ENCODE assay signal across 15 cellular contexts in the genomic region with DNA sequence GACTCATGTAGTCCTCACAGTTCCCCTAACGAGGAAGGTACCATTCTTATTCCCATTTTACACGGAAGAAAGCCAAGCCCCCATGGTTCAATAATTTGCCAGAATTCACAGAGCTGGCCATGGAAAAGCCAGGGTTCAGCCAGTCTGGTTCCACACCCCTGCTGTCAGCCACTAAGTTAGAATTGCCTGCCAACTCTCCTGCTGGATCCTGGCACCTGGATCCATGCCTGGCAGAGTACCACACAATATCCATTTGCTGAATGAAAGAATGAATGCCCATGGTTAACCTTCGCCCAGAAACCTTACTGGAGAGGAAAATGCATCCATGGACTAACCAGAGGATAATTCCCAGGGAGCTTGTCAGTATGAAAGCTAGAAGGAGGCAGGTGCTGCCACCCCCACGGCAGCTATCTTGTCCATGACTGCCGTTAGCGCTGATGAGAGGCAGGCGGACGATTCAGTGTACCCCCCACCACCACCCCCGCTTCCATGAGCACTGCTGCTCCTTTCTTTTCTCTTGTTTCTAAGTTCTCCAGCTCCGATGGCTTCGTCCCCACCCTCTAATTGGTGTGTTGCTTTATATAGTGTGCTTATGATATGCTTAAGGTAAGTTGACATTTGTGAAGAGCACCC.
DNase-seq lines count a peak whose midpoint lies in the region; ATAC-seq and TF ChIP-seq lines count a peak whose summit lies in the region.
"Had no signal": no experiment of that assay in that cellular context is flagged by ENCODE, and none has a peak within 500 bp of the region (broad histone marks: within the 10 kb centered on the region; RNA-seq: fewer than 3 reads in every experiment).

No MANE protein-coding gene starts in this region.

- no peak overlapping the region for H3K9ac ChIP-seq in IMR-90 (ENCODE audit: low read depth, low read length)

- peaks cover 56% of the 10 kb centered on the region for H3K27me3 ChIP-seq in IMR-90 (ENCODE audit: control insufficient read depth, insufficient read depth, low read length)
- peaks cover 13% of the 10 kb centered on the region for H3K27me3 ChIP-seq in foreskin keratinocyte
- peaks cover 6% of the 10 kb centered on the region for H3K27me3 ChIP-seq in CD4-positive, alpha-beta T cell (ENCODE audit: control insufficient read depth, insufficient read depth, low read length)

- WGBS in IMR-90 (ENCODE audit: extremely low coverage in 2 of 2, insufficient read length in 1 of 2), 2 experiments = 70% methylated on average over 2 of the region's 11 CpGs; no CpG with 5 or more reads in 1 of the 2 experiments

- TF ChIP-seq CTCF in IMR-90 (conservative IDR thresholded peaks at IDR 0.05; ENCODE audit: low read depth, low read length) = no peak
- no peak for TF ChIP-seq CTCF in foreskin keratinocyte (conservative IDR thresholded peaks at IDR 0.05)
- no peak for TF ChIP-seq CTCF in CD4-positive, alpha-beta T cell (IDR thresholded peaks at IDR 0.05)

- no peak overlapping the region for H2BK120ac ChIP-seq in IMR-90 (ENCODE audit: low read depth, low read length)

- ATAC-seq in IMR-90 (ENCODE audit: low read depth) (no peak), foreskin keratinocyte (peak; percentile 19)
- no peak for ATAC-seq in CD4-positive, alpha-beta T cell (ENCODE audit: poor library complexity)

- no peak overlapping the region for H2BK20ac ChIP-seq in IMR-90 (ENCODE audit: low read depth, low read length)

- peaks cover 16% of the 10 kb centered on the region for H3K27me3 Mint-ChIP-seq in CD4-positive, alpha-beta T cell

- CTCF ChIA-PET in IMR-90 (lab: Yijun Ruan, JAX) = no interaction called here
- CTCF ChIA-PET in CD4-positive, alpha-beta T cell (lab: Charles Lee) = no interaction called here

- no peak overlapping the region for H3K18ac ChIP-seq in IMR-90 (ENCODE audit: low read depth, low read length)

- H3K56ac ChIP-seq in IMR-90 (ENCODE audit: extremely low read depth, insufficient read depth, low read length) = no peak overlapping the region

- no peak overlapping the region for H2AK5ac ChIP-seq in IMR-90 (ENCODE audit: low read depth, low read length)

- TF ChIP-seq POLR2A in IMR-90 (IDR thresholded peaks at IDR 0.05; ENCODE audit: low read depth, low read length) = no peak

- no peak for TF ChIP-seq RAD21 in IMR-90 (IDR thresholded peaks at IDR 0.05; ENCODE audit: low read length)

- no peak overlapping the region for H3K14ac ChIP-seq in IMR-90 (replicated peaks; ENCODE audit: low read depth, low read length)

- no peaks in the 10 kb centered on the region for H3K79me1 ChIP-seq in IMR-90 (ENCODE audit: low read depth in 1 of 2, low read length in 2 of 2)

- H2BK5ac ChIP-seq in IMR-90 (ENCODE audit: low read depth, low read length, poor library complexity, severe bottlenecking) = no peak overlapping the region

- H3K27ac Mint-ChIP-seq in CD4-positive, alpha-beta T cell = no peak overlapping the region
- H3K27ac Mint-ChIP-seq: GM23338 had no signal

- H3K4me3 Mint-ChIP-seq in CD4-positive, alpha-beta T cell = no peak overlapping the region
- H3K4me3 Mint-ChIP-seq: CD14-positive monocyte, GM23338 had no signal

- H3K36me3 ChIP-seq in IMR-90 (ENCODE audit: control insufficient read depth, insufficient read depth, low read length) = no peaks in the 10 kb centered on the region

- BruUV-seq in IMR-90 (replicated peaks; lab: Mats Ljungman, UMichigan) = no TSS peak

- no peaks in the 10 kb centered on the region for H4K20me1 ChIP-seq in IMR-90 (ENCODE audit: insufficient read depth, low read length)

- no peak overlapping the region for H2AFZ ChIP-seq in IMR-90 (replicated peaks; ENCODE audit: low read length, poor library complexity)
- H2AFZ ChIP-seq: GM23338 had no signal

- H3K4me2 ChIP-seq in IMR-90 (ENCODE audit: low read depth, low read length) = no peak overlapping the region
- H3K4me2 ChIP-seq: GM23338 had no signal

- dilution Hi-C loops in IMR-90 (cut with HindIII; ENCODE audit: low sequenced_read_pairs, unreplicated experiment) = no loop called here

- H3K4me1 ChIP-seq in IMR-90 (ENCODE audit: control insufficient read depth, insufficient read depth, low read length) = no peaks in the 10 kb centered on the region
- no peaks in the 10 kb centered on the region for H3K4me1 ChIP-seq in foreskin keratinocyte

- in situ Hi-C loops in IMR-90 (cut with MboI; ENCODE audit: low sequenced_read_pairs) = no loop called here

- H2BK15ac ChIP-seq in IMR-90 (ENCODE audit: low read depth, low read length) = no peak overlapping the region

- intact Hi-C loops in IMR-90 (cut with micrococcal nuclease) = no loop called here
- intact Hi-C loops in CD4-positive, alpha-beta T cell (cut with DNase I, micrococcal nuclease) = no loop called here

- H3K4me1 Mint-ChIP-seq in CD4-positive, alpha-beta T cell (ENCODE audit: low read depth) = no peaks in the 10 kb centered on the region
- H3K4me1 Mint-ChIP-seq: CD14-positive monocyte had no signal

- peak overlapping the region; percentile 38 for H2AK9ac ChIP-seq in IMR-90 (replicated peaks; ENCODE audit: low read depth, low read length, poor library complexity)

- no peak overlapping the region for H3K4ac ChIP-seq in IMR-90 (ENCODE audit: low read depth, low read length)

- H3K4me3 ChIP-seq in IMR-90 (ENCODE audit: insufficient read depth, low read depth, low read length) = no peak overlapping the region
- H3K4me3 ChIP-seq: GM23338, SK-N-MC had no signal

- no peaks in the 10 kb centered on the region for H3K36me3 Mint-ChIP-seq in CD4-positive, alpha-beta T cell (ENCODE audit: low read depth)
- H3K36me3 Mint-ChIP-seq: CD14-positive monocyte had no signal

- POLR2A ChIA-PET in IMR-90 (lab: Charles Lee; ENCODE audit: unreplicated experiment) = no interaction called here
- POLR2A ChIA-PET in CD4-positive, alpha-beta T cell (lab: Charles Lee) = no interaction called here

- no peak overlapping the region for H4K91ac ChIP-seq in IMR-90 (ENCODE audit: insufficient read depth, low read depth, low read length)

- H3K27ac ChIP-seq in IMR-90 (ENCODE audit: insufficient read depth, low read length) (no peak overlapping the region), foreskin keratinocyte (no peak overlapping the region)
- no peak overlapping the region for H3K27ac ChIP-seq in CD4-positive, alpha-beta T cell (ENCODE audit: low read depth, low read length)
- H3K27ac ChIP-seq: SK-N-MC had no signal

- H3K9me1 ChIP-seq in IMR-90 (ENCODE audit: insufficient read depth, low read length) = no peaks in the 10 kb centered on the region

- no peaks in the 10 kb centered on the region for H3K9me3 Mint-ChIP-seq in CD4-positive, alpha-beta T cell
- H3K9me3 Mint-ChIP-seq: CD14-positive monocyte, GM23338 had no signal

- no peak for DNase-seq in IMR-90
- DNase-seq in NCI-H510A (lab: John Stamatoyannopoulos, UW) = peak; percentile 7
- no peak for DNase-seq in foreskin keratinocyte
- DNase-seq in medulla oblongata (ENCODE audit: extremely low spot score) = peak; percentile 28
- DNase-seq in stimulated activated naive CD4-positive, alpha-beta T cell treated with Interleukin-2 at 50 U/mL for 16 hours (lab: John Stamatoyannopoulos, UW) = no peak
- DNase-seq in CD1c-positive myeloid dendritic cell (ENCODE audit: extremely low spot score) = no peak
- DNase-seq in CD4-positive, alpha-beta T cell = no peak
- DNase-seq: Caco-2, KG1, NCI-H1048, NCI-H446, NCI-H774 had no signal

- H3K23ac ChIP-seq in IMR-90 (ENCODE audit: low read depth, low read length) = no peak overlapping the region

- no peak overlapping the region for H4K5ac ChIP-seq in IMR-90 (ENCODE audit: low read depth, low read length)

- no peak overlapping the region for H4K8ac ChIP-seq in IMR-90 (ENCODE audit: low read depth in 2 of 2, low read length in 2 of 2)

- H3K9me3 ChIP-seq in IMR-90 (ENCODE audit: control insufficient read depth, insufficient read depth, low read length) = no peaks in the 10 kb centered on the region
- H3K9me3 ChIP-seq in CD4-positive, alpha-beta T cell (ENCODE audit: control insufficient read depth, low read length) = no peaks in the 10 kb centered on the region
- H3K9me3 ChIP-seq: Caco-2 had no signal

TF ChIP-seq in IMR-90, 13 proteins besides CTCF, POLR2A, EP300 and RAD21:
- no peak for TF ChIP-seq CEBPB (IDR thresholded peaks at IDR 0.05; ENCODE audit: low read depth, low read length)
- TF ChIP-seq, protein P1, sequence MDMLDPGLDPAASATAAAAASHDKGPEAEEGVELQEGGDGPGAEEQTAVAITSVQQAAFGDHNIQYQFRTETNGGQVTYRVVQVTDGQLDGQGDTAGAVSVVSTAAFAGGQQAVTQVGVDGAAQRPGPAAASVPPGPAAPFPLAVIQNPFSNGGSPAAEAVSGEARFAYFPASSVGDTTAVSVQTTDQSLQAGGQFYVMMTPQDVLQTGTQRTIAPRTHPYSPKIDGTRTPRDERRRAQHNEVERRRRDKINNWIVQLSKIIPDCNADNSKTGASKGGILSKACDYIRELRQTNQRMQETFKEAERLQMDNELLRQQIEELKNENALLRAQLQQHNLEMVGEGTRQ (IDR thresholded peaks at IDR 0.05; ENCODE audit: low read depth, low read length) = no peak
- no peak for TF ChIP-seq MAFK (IDR thresholded peaks at IDR 0.05; ENCODE audit: low read depth, low read length)
- TF ChIP-seq MXI1 (IDR thresholded peaks at IDR 0.05; ENCODE audit: borderline replicate concordance, low read depth, low read length) = no peak
- TF ChIP-seq FOS (IDR thresholded peaks at IDR 0.05; ENCODE audit: low read depth, low read length) = no peak
- TF ChIP-seq CHD1 (IDR thresholded peaks at IDR 0.05; ENCODE audit: low read depth, low read length) = no peak
- TF ChIP-seq, protein P2, sequence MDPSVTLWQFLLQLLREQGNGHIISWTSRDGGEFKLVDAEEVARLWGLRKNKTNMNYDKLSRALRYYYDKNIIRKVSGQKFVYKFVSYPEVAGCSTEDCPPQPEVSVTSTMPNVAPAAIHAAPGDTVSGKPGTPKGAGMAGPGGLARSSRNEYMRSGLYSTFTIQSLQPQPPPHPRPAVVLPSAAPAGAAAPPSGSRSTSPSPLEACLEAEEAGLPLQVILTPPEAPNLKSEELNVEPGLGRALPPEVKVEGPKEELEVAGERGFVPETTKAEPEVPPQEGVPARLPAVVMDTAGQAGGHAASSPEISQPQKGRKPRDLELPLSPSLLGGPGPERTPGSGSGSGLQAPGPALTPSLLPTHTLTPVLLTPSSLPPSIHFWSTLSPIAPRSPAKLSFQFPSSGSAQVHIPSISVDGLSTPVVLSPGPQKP (IDR thresholded peaks at IDR 0.05; ENCODE audit: borderline replicate concordance, low read depth, low read length) = no peak
- TF ChIP-seq NFE2L2 (IDR thresholded peaks at IDR 0.05; ENCODE audit: low read depth, low read length) = no peak
- no peak for TF ChIP-seq RCOR1 (IDR thresholded peaks at IDR 0.05; ENCODE audit: insufficient replicate concordance, low read length)
- TF ChIP-seq MAZ (IDR thresholded peaks at IDR 0.05; ENCODE audit: borderline replicate concordance, low read depth, low read length) = no peak
- no peak for TF ChIP-seq BHLHE40 (IDR thresholded peaks at IDR 0.05; ENCODE audit: low read depth, low read length)
- TF ChIP-seq RFX5 (IDR thresholded peaks at IDR 0.05; ENCODE audit: low read depth, low read length) = no peak
- TF ChIP-seq SMC3 (IDR thresholded peaks at IDR 0.05; ENCODE audit: low read depth, low read length) = no peak

Comparison
In these comparisons a context has a peak if more than half of its experiments do, and no peak if none do; other contexts are left out.
1. DNase-seq: peak in NCI-H510A (single experiment) and medulla oblongata (single experiment); none in IMR-90 (single experiment), foreskin keratinocyte (0 of 2), stimulated activated naive CD4-positive, alpha-beta T cell treated with Interleukin-2 at 50 U/mL for 16 hours (single experiment), CD1c-positive myeloid dendritic cell (single experiment) and CD4-positive, alpha-beta T cell (0 of 10).